Comparison of ENCODE assay signal across 8 cellular contexts in genomic region chr4:83217721-83218522, GRCh38.
DNase-seq lines count a peak whose midpoint lies in the region; ATAC-seq, FAIRE-seq and TF ChIP-seq lines count a peak whose summit lies in the region.

No MANE protein-coding gene starts in this region.

- H3K27me3 Mint-ChIP-seq in activated CD4-positive, alpha-beta memory T cell treated with anti-CD3 and anti-CD28 coated beads, Interleukin-2, amount 10 ng/mL, durations not matched to agents 7 days and 5 days: peaks cover 17% of the 10 kb centered on the region
- peaks cover 3 to 7% (median 5%) of the 10 kb centered on the region in 3 donors for H3K27me3 Mint-ChIP-seq in immature natural killer cell (ENCODE audit: low read depth in 3 of 3)

- peak overlapping the region; percentile 82 for H3K27ac Mint-ChIP-seq in activated CD4-positive, alpha-beta memory T cell treated with anti-CD3 and anti-CD28 coated beads, Interleukin-2, amount 10 ng/mL, durations not matched to agents 7 days and 5 days
- H3K27ac Mint-ChIP-seq in immature natural killer cell: peak overlapping the region; percentile 85 to 98 (median 93)

- POLR2A ChIA-PET in GM10248 (lab: Yijun Ruan, JAX): no interaction called here
- POLR2A ChIA-PET in activated CD4-positive, alpha-beta memory T cell treated with anti-CD3 and anti-CD28 coated beads, Interleukin-2, amount 10 ng/mL, durations not matched to agents 7 days and 5 days (lab: Charles Lee): interaction anchor here (0.6 to 5.4 kb wide), 27 partner anchors 11 to 354 kb away, joined by 3 to 123 read pairs (median 6); partner anchors contain the start of genes ABRAXAS1, COPS4, COQ2 and HELQ

- no peak for TF ChIP-seq CTCF in GM10248 (IDR thresholded peaks at IDR 0.05; ENCODE audit: control extremely low read depth, extremely low read depth, low read depth, missing control alignments)

- CTCF ChIA-PET in GM10248 (lab: Yijun Ruan, JAX): interaction anchor here (0.8 to 2.0 kb wide), 8 partner anchors 12 to 107 kb away, joined by 3 to 7 read pairs (median 4); no protein-coding TSS in a partner anchor
- CTCF ChIA-PET in activated CD4-positive, alpha-beta memory T cell treated with anti-CD3 and anti-CD28 coated beads, Interleukin-2, amount 10 ng/mL, durations not matched to agents 7 days and 5 days (lab: Charles Lee): interaction anchor here (0.7 to 2.8 kb wide), 21 partner anchors 11 to 183 kb away, joined by 3 to 20 read pairs (median 6); partner anchors contain the start of genes COPS4, COQ2 and PLAC8

- FAIRE-seq in urothelium cell line (lab: Jason Lieb, UNC): no peak

- peak; percentile 78 for ATAC-seq in GM21529 (IDR thresholded peaks at IDR 0.05; ENCODE audit: unreplicated experiment)
- ATAC-seq in stimulated activated naive CD8-positive, alpha-beta T cell treated with anti-CD3 and anti-CD28 coated beads, Interleukin-15, Interleukin-2, amounts not matched to agents 100 U/mL and 50 U/mL, for 24 hours: peak; percentile 87

- DNase-seq in GM10248 (ENCODE audit: extremely low spot score): peak; percentile 82
- DNase-seq in KG1 (lab: John Stamatoyannopoulos, UW): peak; percentile 60
- peak; percentile 81 for DNase-seq in activated CD4-positive, alpha-beta memory T cell treated with anti-CD3 and anti-CD28 coated beads, Interleukin-2, amount 10 ng/mL, durations not matched to agents 7 days and 5 days
- peak; percentile 91 to 92 (median 91) for DNase-seq in immature natural killer cell
- DNase-seq in stimulated activated naive CD8-positive, alpha-beta T cell treated with anti-CD3 and anti-CD28 coated beads, Interleukin-15, Interleukin-2, amounts not matched to agents 100 U/mL and 50 U/mL, for 24 hours: peak; percentile 49
- no peak for DNase-seq in urothelium cell line (ENCODE audit: low spot score)
- DNase-seq in inferior parietal cortex (ENCODE audit: extremely low spot score): no peak

- H3K4me1 Mint-ChIP-seq in activated CD4-positive, alpha-beta memory T cell treated with anti-CD3 and anti-CD28 coated beads, Interleukin-2, amount 10 ng/mL, durations not matched to agents 7 days and 5 days: peaks cover 77% of the 10 kb centered on the region
- peaks cover 95 to 97% of the 10 kb centered on the region in 2 donors for H3K4me1 Mint-ChIP-seq in immature natural killer cell

- peaks cover 14% of the 10 kb centered on the region for H3K9me3 Mint-ChIP-seq in activated CD4-positive, alpha-beta memory T cell treated with anti-CD3 and anti-CD28 coated beads, Interleukin-2, amount 10 ng/mL, durations not matched to agents 7 days and 5 days
- H3K9me3 Mint-ChIP-seq in immature natural killer cell: no peaks in the 10 kb centered on the region

- peak overlapping the region; percentile 22 for H3K4me3 Mint-ChIP-seq in activated CD4-positive, alpha-beta memory T cell treated with anti-CD3 and anti-CD28 coated beads, Interleukin-2, amount 10 ng/mL, durations not matched to agents 7 days and 5 days
- H3K4me3 Mint-ChIP-seq in immature natural killer cell: peak overlapping the region; percentile 22 to 78 (median 52)

- peaks cover 35% of the 10 kb centered on the region for H3K36me3 Mint-ChIP-seq in activated CD4-positive, alpha-beta memory T cell treated with anti-CD3 and anti-CD28 coated beads, Interleukin-2, amount 10 ng/mL, durations not matched to agents 7 days and 5 days (ENCODE audit: low read depth)
- no peaks in the 10 kb centered on the region for H3K36me3 Mint-ChIP-seq in immature natural killer cell

Comparison
In these comparisons a context has a peak if more than half of its experiments do, and no peak if none do; other contexts are left out.
1. DNase-seq: peak in GM10248 (single experiment), KG1 (single experiment), activated CD4-positive, alpha-beta memory T cell treated with anti-CD3 and anti-CD28 coated beads, Interleukin-2, amount 10 ng/mL, durations not matched to agents 7 days and 5 days (single experiment), immature natural killer cell (3 of 3) and stimulated activated naive CD8-positive, alpha-beta T cell treated with anti-CD3 and anti-CD28 coated beads, Interleukin-15, Interleukin-2, amounts not matched to agents 100 U/mL and 50 U/mL, for 24 hours (single experiment); none in urothelium cell line (single experiment) and inferior parietal cortex (single experiment).